Comparison of ENCODE assay signal across 20 cellular contexts in the genomic region with DNA sequence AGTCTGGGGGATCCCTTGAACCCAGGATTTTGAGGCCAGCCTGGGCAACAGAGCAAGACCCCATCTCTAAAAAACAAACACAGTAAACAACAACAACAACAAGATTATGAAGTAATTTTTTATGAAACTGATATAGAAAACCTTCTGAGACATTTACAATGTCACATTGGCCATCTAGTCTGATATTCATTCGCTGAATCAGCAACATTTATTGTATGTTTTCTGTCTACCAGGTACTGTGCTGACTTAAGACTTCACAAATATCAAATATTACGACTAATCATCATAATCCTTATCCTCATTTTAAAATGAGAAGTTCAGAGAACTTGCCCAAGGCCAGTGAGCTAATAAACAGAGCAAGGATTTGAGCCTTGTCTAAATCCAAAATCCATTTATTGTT.
"Had no signal": no experiment of that assay in that cellular context is flagged by ENCODE, and none has a peak within 500 bp of the region (broad histone marks: within the 10 kb centered on the region; RNA-seq: fewer than 3 reads in every experiment).

No MANE protein-coding gene starts in this region.

- H3K9me3 Mint-ChIP-seq: activated CD4-positive, alpha-beta memory T cell treated with anti-CD3 and anti-CD28 coated beads for 36 hours had no signal

- H3K27ac Mint-ChIP-seq: activated CD4-positive, alpha-beta memory T cell treated with anti-CD3 and anti-CD28 coated beads for 36 hours had no signal

- DNase-seq: activated CD4-positive, alpha-beta memory T cell treated with anti-CD3 and anti-CD28 coated beads for 36 hours; activated CD4-positive, alpha-beta T cell treated with anti-CD3 and anti-CD28 coated beads for 48 hours; activated effector memory CD4-positive, alpha-beta T cell treated with Interleukin-2 at 50 U/mL for 16 hours; activated naive CD4-positive, alpha-beta T cell treated with Interleukin-2 at 50 U/mL for 16 hours; activated T-cell treated with anti-CD3 and anti-CD28 coated beads, Interleukin-2, amount 50 U/mL, for 48 hours; anterior cingulate cortex; effector CD8-positive, alpha-beta T cell; left lung; lower lobe of right lung; mesenchymal stem cell; pancreas; psoas muscle; stimulated activated CD4-positive, alpha-beta T cell treated with anti-CD3 and anti-CD28 coated beads, Interleukin-15, amount 100 ng/mL, for 24 hours; stimulated activated CD4-positive, alpha-beta T cell treated with anti-CD3 and anti-CD28 coated beads, Interleukin-2, amount 100 ng/mL, for 24 hours; stimulated activated naive CD4-positive, alpha-beta T cell treated with Interleukin-2 at 50 U/mL for 16 hours; SW 1271; T-helper 17 cell; T1000; WERI-Rb-1 had no signal

- ATAC-seq: activated CD4-positive, CD25-positive, alpha-beta regulatory T cell treated with anti-CD3 and anti-CD28 coated beads, Interleukin-2, amount 50 U/mL, for 24 hours; left lung; lower lobe of right lung; pancreas; psoas muscle; T-helper 17 cell had no signal

- H3K27me3 Mint-ChIP-seq: activated CD4-positive, alpha-beta memory T cell treated with anti-CD3 and anti-CD28 coated beads for 36 hours; T-helper 17 cell had no signal

- H3K4me3 Mint-ChIP-seq: activated CD4-positive, alpha-beta memory T cell treated with anti-CD3 and anti-CD28 coated beads for 36 hours; T-helper 17 cell had no signal
